In the genomic region with DNA sequence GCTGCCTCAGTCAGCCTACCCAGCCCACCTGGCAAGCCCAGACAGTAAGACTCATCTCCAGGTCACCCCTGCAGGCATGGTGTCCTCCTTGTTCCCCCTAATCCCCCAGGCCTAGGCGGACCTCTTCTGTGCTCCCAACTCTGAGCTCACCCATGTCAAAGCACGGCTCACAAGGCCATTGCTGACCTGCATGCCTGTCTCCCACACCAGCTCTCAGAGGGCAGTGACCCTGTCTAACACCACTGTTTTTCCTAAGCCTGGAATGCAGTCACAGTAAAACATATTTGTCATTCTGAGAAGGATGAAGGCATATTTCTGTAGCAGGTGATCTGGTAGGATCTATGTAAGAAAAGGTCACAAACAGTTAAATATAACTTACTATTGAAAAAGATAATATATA, we compare ENCODE assay signal across 1 cellular context.
TF ChIP-seq lines count a peak whose summit lies in the region.

No MANE protein-coding gene starts in this region.

TF ChIP-seq in endothelial cell of umbilical vein, 7 proteins besides CTCF, POLR2A, EP300 and RAD21:
- TF ChIP-seq, protein P1, sequence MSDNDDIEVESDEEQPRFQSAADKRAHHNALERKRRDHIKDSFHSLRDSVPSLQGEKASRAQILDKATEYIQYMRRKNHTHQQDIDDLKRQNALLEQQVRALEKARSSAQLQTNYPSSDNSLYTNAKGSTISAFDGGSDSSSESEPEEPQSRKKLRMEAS (IDR thresholded peaks at IDR 0.05; ENCODE audit: insufficient read depth, insufficient read length), result no peak
- TF ChIP-seq GATA2 (IDR thresholded peaks at IDR 0.05; ENCODE audit: insufficient read depth, insufficient read length, low read depth, low read length) (no peak), JUN (IDR thresholded peaks at IDR 0.05; ENCODE audit: borderline replicate concordance, insufficient read depth, insufficient read length, low read depth) (no peak), FOS (IDR thresholded peaks at IDR 0.05; ENCODE audit: borderline replicate concordance, insufficient read depth, low read length) (no peak)
